ENCODE assay signal across 7 cellular contexts in the genomic region with DNA sequence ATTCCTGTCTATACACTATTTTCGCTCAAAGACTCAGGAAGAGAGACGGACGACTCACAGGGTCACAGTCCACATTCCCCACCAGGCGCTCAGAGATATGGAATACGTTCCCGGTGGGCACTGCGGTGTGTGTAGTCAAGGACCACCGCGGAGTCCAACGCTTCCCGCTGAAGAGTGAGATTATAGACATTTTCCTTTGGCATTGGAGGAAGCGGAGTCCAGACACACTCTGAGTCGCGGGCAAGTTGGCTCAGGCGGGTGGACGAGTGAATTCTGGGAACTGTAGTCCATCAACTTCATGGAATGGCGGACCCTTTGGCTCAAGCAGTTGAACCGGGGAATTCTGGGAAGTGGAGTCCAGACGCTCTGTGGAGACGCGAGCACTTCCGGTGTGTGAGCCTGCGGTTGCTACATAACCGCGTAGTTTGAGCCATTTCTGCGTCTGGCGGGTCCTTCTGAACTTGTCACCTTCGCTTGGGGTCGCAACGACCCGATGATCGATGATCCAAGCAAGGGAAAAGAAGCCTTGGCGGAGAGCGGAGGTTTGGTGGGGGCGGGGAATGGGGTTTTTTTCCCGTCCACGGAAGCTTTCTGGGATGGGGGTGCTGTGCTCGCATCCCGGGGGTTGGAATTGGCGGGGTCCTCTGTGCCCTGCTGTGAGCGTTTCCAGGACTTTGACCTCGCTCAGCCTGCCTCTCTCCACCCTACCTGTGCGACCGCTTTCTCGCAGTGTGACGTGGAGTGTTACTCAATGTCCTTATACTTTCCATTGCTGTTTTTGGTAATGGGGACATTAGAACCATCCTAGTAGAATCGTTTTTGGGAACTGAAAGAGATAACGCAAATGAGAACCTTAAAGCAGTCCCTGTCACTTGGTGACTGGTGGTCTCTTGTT.
DNase-seq lines count a peak whose midpoint lies in the region; ATAC-seq, FAIRE-seq and TF ChIP-seq lines count a peak whose summit lies in the region.

Gene ZNF230 (plus strand): TSS at position 392 of the 895 bp plus-strand sequence. CDS start 4,122 bp downstream, outside the sequence.

- TF ChIP-seq CTCF in astrocyte of the spinal cord (IDR thresholded peaks at IDR 0.05; ENCODE audit: low read depth, low read length): no peak

- DNase-seq in GM18507 (ENCODE audit: extremely low spot score, insufficient read length, low read depth): peak; percentile 84
- peak; percentile 92 for DNase-seq in NCI-H187 treated with DMSO at 0.1 percent for 48 hours (lab: John Stamatoyannopoulos, UW)
- peak; percentile 75 for DNase-seq in T1000 (lab: John Stamatoyannopoulos, UW)
- peak; percentile 93 for DNase-seq in astrocyte of the spinal cord (ENCODE audit: low read depth, low spot score)
- DNase-seq in hippocampal formation (lab: John Stamatoyannopoulos, UW): peak; percentile 92 to 98
- DNase-seq in retina: peak; percentile 92

- in situ Hi-C loops in astrocyte of the spinal cord (cut with HindIII; ENCODE audit: low sequenced_read_pairs): no loop called here

- peak within 1 kb of the TSS; percentile 95 for H3K4me3 ChIP-seq in astrocyte of the spinal cord (ENCODE audit: low read depth, low read length)

- peak; percentile 99 for FAIRE-seq in GM18507 (lab: Jason Lieb, UNC)

- ATAC-seq in HG02970 (IDR thresholded peaks at IDR 0.05; ENCODE audit: low FRiP score, unreplicated experiment): peak; percentile 90

Comparison
In these comparisons a context has a peak if more than half of its experiments do, and no peak if none do; other contexts are left out.
1. Peak in every context shown above with its lines: DNase-seq, ATAC-seq and H3K4me3 ChIP-seq.